Comparison of ENCODE assay signal across 1 cellular context in the genomic region with DNA sequence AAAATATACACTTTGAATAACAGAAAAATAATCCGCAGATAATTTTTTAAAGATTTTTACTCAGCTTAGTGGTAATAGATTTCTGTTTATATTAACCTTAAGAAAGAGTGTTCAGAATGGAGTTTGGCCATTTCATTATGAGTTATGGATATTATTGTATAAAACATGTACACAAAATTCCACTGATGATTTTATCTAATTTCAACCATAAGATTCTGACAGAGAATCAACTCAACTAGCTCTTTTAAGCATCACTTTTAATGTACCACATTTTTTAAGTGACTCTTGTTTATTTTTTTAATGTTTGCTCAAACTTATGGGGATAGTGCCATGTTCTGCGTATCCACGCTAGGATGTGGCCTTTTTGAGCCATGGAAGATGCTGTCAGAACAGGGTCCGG.
TF ChIP-seq lines count a peak whose summit lies in the region.

No MANE protein-coding gene starts in this region.

TF ChIP-seq in endothelial cell of umbilical vein, 7 proteins besides CTCF, POLR2A, EP300 and RAD21 (continued from another document):
- TF ChIP-seq EZH2 (IDR thresholded peaks at IDR 0.05; ENCODE audit: borderline replicate concordance, low read depth, low read length, severe bottlenecking) (no peak), POLR2AphosphoS5 (IDR thresholded peaks at IDR 0.05; ENCODE audit: insufficient read depth, low read depth, low read length) (no peak), GATA2 (IDR thresholded peaks at IDR 0.05; ENCODE audit: insufficient read depth, insufficient read length, low read depth, low read length) (no peak), JUN (IDR thresholded peaks at IDR 0.05; ENCODE audit: borderline replicate concordance, insufficient read depth, insufficient read length, low read depth) (no peak)
